In the genomic region with DNA sequence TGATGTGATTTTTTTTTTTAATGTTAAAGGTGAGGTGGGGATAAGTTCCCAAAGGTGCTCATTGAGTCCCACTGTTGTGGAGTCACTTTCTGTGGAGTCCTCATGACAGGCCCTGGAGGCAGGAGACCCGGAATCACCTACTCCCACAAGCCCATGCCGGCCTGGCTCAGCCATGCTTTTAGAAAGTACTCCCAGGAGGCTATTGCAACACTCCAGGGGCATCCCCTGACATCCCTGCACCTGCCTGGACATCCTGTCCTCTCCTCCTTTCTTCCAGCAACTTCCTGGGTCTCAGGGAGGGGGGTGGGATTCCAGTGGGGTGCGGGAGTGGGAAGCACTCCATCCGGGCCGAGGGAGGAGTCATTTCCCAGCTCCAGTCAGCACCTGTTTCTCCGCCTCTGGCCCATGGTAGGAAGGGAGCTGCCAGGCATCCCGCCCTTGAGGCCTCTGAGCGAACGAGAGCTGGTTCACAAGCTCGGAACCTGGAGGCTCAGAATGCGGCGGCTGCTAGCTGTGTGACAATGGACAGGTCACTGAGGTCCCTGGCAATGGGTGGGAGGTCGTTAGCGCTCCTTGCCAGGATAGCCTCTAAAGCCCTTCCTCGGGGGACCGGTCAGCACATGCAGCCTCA, we compare ENCODE assay signal across 23 cellular contexts.
DNase-seq lines count a peak whose midpoint lies in the region; ATAC-seq and TF ChIP-seq lines count a peak whose summit lies in the region.
"Had no signal": no experiment of that assay in that cellular context is flagged by ENCODE, and none has a peak within 500 bp of the region (broad histone marks: within the 10 kb centered on the region; RNA-seq: fewer than 3 reads in every experiment).

No MANE protein-coding gene starts in this region.

- no peak overlapping the region for H3K27ac Mint-ChIP-seq in MCF 10A (ENCODE audit: low read depth, unreplicated experiment)
- H3K27ac Mint-ChIP-seq: memory B cell had no signal

- H3K36me3 ChIP-seq in mammary epithelial cell (ENCODE audit: insufficient read depth, low read length) (no peaks in the 10 kb centered on the region), Peyer's patch (no peaks in the 10 kb centered on the region)
- H3K36me3 ChIP-seq: cardiac muscle cell had no signal

- H3K4me3 Mint-ChIP-seq in MCF 10A (ENCODE audit: unreplicated experiment): no peak overlapping the region
- H3K4me3 Mint-ChIP-seq: memory B cell had no signal

- H3K9ac ChIP-seq in mammary epithelial cell (ENCODE audit: insufficient read depth, low read length): no peak overlapping the region
- H3K9ac ChIP-seq: GM23248 had no signal

- H3K27me3 Mint-ChIP-seq in MCF 10A (ENCODE audit: insufficient read depth, unreplicated experiment): no peaks in the 10 kb centered on the region

- H3K27me3 ChIP-seq in mammary epithelial cell (ENCODE audit: insufficient read depth, low read length) (no peaks in the 10 kb centered on the region), foreskin keratinocyte (no peaks in the 10 kb centered on the region), Peyer's patch (no peaks in the 10 kb centered on the region)
- H3K27me3 ChIP-seq: cardiac muscle cell had no signal

- no peaks in the 10 kb centered on the region for H4K20me1 ChIP-seq in mammary epithelial cell (ENCODE audit: insufficient read depth, low read length)

- TF ChIP-seq CTCF in MCF 10A (IDR thresholded peaks at IDR 0.05; ENCODE audit: unreplicated experiment) (no peak), mammary epithelial cell (conservative IDR thresholded peaks at IDR 0.05 in 1 of 2, IDR thresholded peaks at IDR 0.05 in 1 of 2; ENCODE audit: extremely low read depth in 1 of 2, insufficient read depth in 1 of 2, low read depth in 1 of 2, low read length in 2 of 2) (no peak), foreskin keratinocyte (conservative IDR thresholded peaks at IDR 0.05) (no peak), Peyer's patch (IDR thresholded peaks at IDR 0.05) (no peak)

- peaks cover 12% of the 10 kb centered on the region for H3K9me3 ChIP-seq in mammary epithelial cell (replicated peaks; ENCODE audit: insufficient read depth, low read length)
- no peaks in the 10 kb centered on the region for H3K9me3 ChIP-seq in Peyer's patch

- dilution Hi-C loops in mammary epithelial cell (cut with HindIII; ENCODE audit: low sequenced_read_pairs): loop anchor here (5.0 kb wide), 1 partner anchor 46 kb away; no protein-coding TSS in a partner anchor

- H3K9me3 Mint-ChIP-seq in MCF 10A (ENCODE audit: unreplicated experiment): peaks cover 26% of the 10 kb centered on the region

- intact Hi-C loops in MCF 10A (cut with micrococcal nuclease) (no loop called here), mammary epithelial cell (cut with micrococcal nuclease) (no loop called here)

- in situ Hi-C loops in mammary epithelial cell (cut with MboI; ENCODE audit: low sequenced_read_pairs in 2 of 2): no loop called here

- CTCF ChIA-PET in MCF 10A (lab: Yijun Ruan, JAX): no interaction called here
- CTCF ChIA-PET in mammary epithelial cell (lab: Charles Lee; ENCODE audit: low non-redundant PET): no interaction called here

- H3K79me2 ChIP-seq in mammary epithelial cell (ENCODE audit: insufficient read depth, low read length): no peaks in the 10 kb centered on the region

- ATAC-seq in foreskin keratinocyte (peak; percentile 8), HG03469 (IDR thresholded peaks at IDR 0.05; ENCODE audit: unreplicated experiment) (no peak)
- ATAC-seq: K562, SK-N-SH treated with all-trans-retinoic acid at 6 μM for 48 hours had no signal

- H3K4me2 ChIP-seq in mammary epithelial cell (ENCODE audit: insufficient read depth, low read depth, low read length): no peak overlapping the region

- H3K4me1 ChIP-seq in mammary epithelial cell (ENCODE audit: insufficient read depth, low read length) (no peaks in the 10 kb centered on the region), foreskin keratinocyte (no peaks in the 10 kb centered on the region), Peyer's patch (peaks cover 0 to 19% (median 3%) of the 10 kb centered on the region in 4 donors)

- DNase-seq in MCF 10A (ENCODE audit: unreplicated experiment): peak; percentile 34
- no peak for DNase-seq in mammary epithelial cell
- DNase-seq in NCI-H510A treated with DMSO at 0.1 percent for 48 hours (lab: John Stamatoyannopoulos, UW): peak; percentile 64
- no peak for DNase-seq in foreskin keratinocyte
- no peak for DNase-seq in dedifferentiated amniotic fluid mesenchymal stem cell (ENCODE audit: extremely low spot score)
- DNase-seq in Peyer's patch: no peak
- DNase-seq in midbrain (lab: John Stamatoyannopoulos, UW): no peak
- DNase-seq: activated CD4-positive, alpha-beta T cell treated with anti-CD3 and anti-CD28 coated beads for 48 hours; activated naive CD4-positive, alpha-beta T cell treated with anti-CD3 and anti-CD28 coated beads, Interleukin-2, amount 50 U/mL, for 16 hours; anterior cingulate cortex; Calu3; dermis blood vessel endothelial cell; GM23248; NCI-H1436 treated with DMSO at 0.1 percent for 48 hours; NCI-H69; nucleus accumbens; RPMI8226; small intestine had no signal

- no peaks in the 10 kb centered on the region for H3K4me1 Mint-ChIP-seq in MCF 10A (ENCODE audit: insufficient read depth, unreplicated experiment)

- no peaks in the 10 kb centered on the region for H3K36me3 Mint-ChIP-seq in MCF 10A (ENCODE audit: insufficient read depth, unreplicated experiment)

- H3K27ac ChIP-seq in mammary epithelial cell (ENCODE audit: insufficient read depth, low read depth, low read length) (no peak overlapping the region), foreskin keratinocyte (no peak overlapping the region), Peyer's patch (no peak overlapping the region)
- H3K27ac ChIP-seq: cardiac muscle cell, GM23248 had no signal

- H2AFZ ChIP-seq in mammary epithelial cell (ENCODE audit: low read depth, low read length): no peak overlapping the region
- H2AFZ ChIP-seq: GM23248 had no signal

- 81% methylated on average over 4 of the region's 16 CpGs for WGBS in mammary epithelial cell (ENCODE audit: low coverage, missing lambda C conversion rate)

- H3K4me3 ChIP-seq in mammary epithelial cell (replicated peaks in 1 of 3; ENCODE audit: insufficient read depth in 1 of 3, low read depth in 2 of 3, low read length in 3 of 3) (no peak overlapping the region), Peyer's patch (no peak overlapping the region)
- H3K4me3 ChIP-seq: cardiac muscle cell, GM23248, K562 had no signal

- BruUV-seq in MCF 10A (replicated peaks; lab: Mats Ljungman, UMichigan) (no TSS peak), mammary epithelial cell (replicated peaks; lab: Mats Ljungman, UMichigan) (no TSS peak)

- no peak for TF ChIP-seq POLR2A in Peyer's patch (IDR thresholded peaks at IDR 0.05)

- POLR2A ChIA-PET in MCF 10A (lab: Yijun Ruan, JAX): no interaction called here

Comparison
In these comparisons a context has a peak if more than half of its experiments do, and no peak if none do; other contexts are left out.
1. DNase-seq: peak in MCF 10A (single experiment) and NCI-H510A treated with DMSO at 0.1 percent for 48 hours (single experiment); none in mammary epithelial cell (single experiment), foreskin keratinocyte (0 of 2), dedifferentiated amniotic fluid mesenchymal stem cell (single experiment), Peyer's patch (0 of 3) and midbrain (single experiment).